30 cellular contexts compared by ENCODE assay signal in genomic region chr1:191419842-191420241, GRCh38.
"Had no signal": no experiment of that assay in that cellular context is flagged by ENCODE, and none has a peak within 500 bp of the region (broad histone marks: within the 10 kb centered on the region; RNA-seq: fewer than 3 reads in every experiment).

No MANE protein-coding gene starts in this region.

- H3K36me3 ChIP-seq: left lung, lower lobe of right lung, pancreas, prostate gland, stomach, thyroid gland, transverse colon, upper lobe of left lung, vagina had no signal

- H3K27me3 ChIP-seq: left lung, pancreas, stomach, testis, thyroid gland, transverse colon, upper lobe of left lung, vagina had no signal

- H3K36me3 Mint-ChIP-seq: immature natural killer cell; stimulated activated naive B cell treated with anti-CD40 and anti-IgM and Interleukin-4, amounts not matched to agents 10 μg/mL and 1 μg/mL and 100 μg/mL, for 72 hours had no signal

- H3K4me1 Mint-ChIP-seq: immature natural killer cell; naive thymus-derived CD8-positive, alpha-beta T cell; neural crest cell; stimulated activated naive B cell treated with anti-CD40 and anti-IgM and Interleukin-4, amounts not matched to agents 10 μg/mL and 1 μg/mL and 100 μg/mL, for 72 hours had no signal

- H3K9me3 Mint-ChIP-seq: nephron, neural crest cell had no signal

- H3K27ac ChIP-seq: left lung, lower lobe of right lung, pancreas, prostate gland, skin epidermis, stomach, testis, thyroid gland, transverse colon, upper lobe of left lung, vagina had no signal

- H3K9me3 ChIP-seq: left lung, lower lobe of right lung, pancreas, prostate gland, stomach, testis, thyroid gland, transverse colon, upper lobe of left lung, vagina had no signal

- DNase-seq: immature natural killer cell; kidney; left colon; left lung; lower lobe of right lung; mammary epithelial cell; mesenchymal stem cell; naive thymus-derived CD8-positive, alpha-beta T cell; nucleus accumbens; pancreas; retina; right cardiac atrium; stimulated activated CD4-positive, alpha-beta T cell treated with anti-CD3 and anti-CD28 coated beads, Interleukin-12 subunit alpha, Interleukin-12 subunit beta, amount 100 ng/mL, for 4 hours; stimulated activated CD4-positive, alpha-beta T cell treated with anti-CD3 and anti-CD28 coated beads, Interleukin-15, amount 100 ng/mL, for 24 hours; stimulated activated CD4-positive, alpha-beta T cell treated with anti-CD3 and anti-CD28 coated beads, Interleukin-2, amount 100 ng/mL, for 24 hours; stimulated activated CD4-positive, alpha-beta T cell treated with anti-CD3 and anti-CD28 coated beads, Interleukin-4, amount 100 ng/mL, for 1 hour; stimulated activated naive B cell treated with anti-CD40 and anti-IgM and Interleukin-4, amounts not matched to agents 10 μg/mL and 1 μg/mL and 100 μg/mL, for 72 hours; stimulated activated naive CD8-positive, alpha-beta T cell treated with anti-CD3 and anti-CD28 coated beads, Interleukin-15, Interleukin-2, amounts not matched to agents 100 U/mL and 50 U/mL, for 24 hours; stomach; testis; thyroid gland; transverse colon; upper lobe of left lung had no signal

- ATAC-seq: left colon; left lung; lower lobe of right lung; naive thymus-derived CD8-positive, alpha-beta T cell; pancreas; right cardiac atrium; sciatic nerve; stimulated activated naive B cell treated with anti-CD40 and anti-IgM and Interleukin-4, amounts not matched to agents 10 μg/mL and 1 μg/mL and 100 μg/mL, for 72 hours; stimulated activated naive CD8-positive, alpha-beta T cell treated with anti-CD3 and anti-CD28 coated beads, Interleukin-15, Interleukin-2, amounts not matched to agents 100 U/mL and 50 U/mL, for 24 hours had no signal

- H3K27me3 Mint-ChIP-seq: naive thymus-derived CD8-positive, alpha-beta T cell; stimulated activated naive B cell treated with anti-CD40 and anti-IgM and Interleukin-4, amounts not matched to agents 10 μg/mL and 1 μg/mL and 100 μg/mL, for 72 hours had no signal

- FAIRE-seq: islet of Langerhans, kidney, pancreas had no signal

- H3K4me3 Mint-ChIP-seq: immature natural killer cell; naive thymus-derived CD8-positive, alpha-beta T cell; nephron; neural crest cell; stimulated activated naive B cell treated with anti-CD40 and anti-IgM and Interleukin-4, amounts not matched to agents 10 μg/mL and 1 μg/mL and 100 μg/mL, for 72 hours had no signal

- H3K4me3 ChIP-seq: left lung, lower lobe of right lung, pancreas, prostate gland, skin epidermis, stomach, testis, thyroid gland, transverse colon, upper lobe of left lung, vagina had no signal

- H3K4me1 ChIP-seq: left lung, lower lobe of right lung, pancreas, prostate gland, stomach, testis, thyroid gland, transverse colon, upper lobe of left lung, vagina had no signal

- H3K27ac Mint-ChIP-seq: immature natural killer cell; naive thymus-derived CD8-positive, alpha-beta T cell; nephron; stimulated activated naive B cell treated with anti-CD40 and anti-IgM and Interleukin-4, amounts not matched to agents 10 μg/mL and 1 μg/mL and 100 μg/mL, for 72 hours had no signal
